Comparison of ENCODE assay signal across 9 cellular contexts in genomic region chr4:75432683-75433082, GRCh38.
A peak's percentile ranks its signal among the peaks of the same experiment; 100 is the strongest.
DNase-seq lines count a peak whose midpoint lies in the region; FAIRE-seq and TF ChIP-seq lines count a peak whose summit lies in the region.
"Had no signal": no experiment of that assay in that cellular context is flagged by ENCODE, and none has a peak within 500 bp of the region (broad histone marks: within the 10 kb centered on the region; RNA-seq: fewer than 3 reads in every experiment).

No MANE protein-coding gene starts in this region.

- no peak overlapping the region for H4K12ac ChIP-seq in trophoblast cell (ENCODE audit: low read depth, low read length)

- H3K27me3 ChIP-seq in KMS-11 (ENCODE audit: insufficient read depth, low read depth): no peaks in the 10 kb centered on the region
- H3K27me3 ChIP-seq in trophoblast cell (ENCODE audit: insufficient read depth, low read length): no peaks in the 10 kb centered on the region

- H2AFZ ChIP-seq in KMS-11 (ENCODE audit: low read depth) (no peak overlapping the region), trophoblast cell (ENCODE audit: insufficient read depth, low read length, poor library complexity) (no peak overlapping the region)

- H2AK5ac ChIP-seq in trophoblast cell (ENCODE audit: low read length): no peak overlapping the region

- H3K4me1 ChIP-seq in KMS-11 (ENCODE audit: low read depth, poor library complexity, severe bottlenecking) (peaks cover 37% of the 10 kb centered on the region), trophoblast cell (ENCODE audit: control insufficient read depth in 1 of 2, insufficient read depth in 2 of 2, low read length in 2 of 2) (no peaks in the 10 kb centered on the region)

- H4K8ac ChIP-seq in trophoblast cell (ENCODE audit: low read depth, low read length): no peak overlapping the region

- no peak overlapping the region for H3K4me3 ChIP-seq in KMS-11 (IDR thresholded peaks at IDR 0.05; ENCODE audit: insufficient read depth, low read depth, low read length)
- H3K4me3 ChIP-seq in astrocyte of the spinal cord (ENCODE audit: low read depth, low read length): no peak overlapping the region
- H3K4me3 ChIP-seq in trophoblast cell (ENCODE audit: low read depth, low read length): no peak overlapping the region

- H3K14ac ChIP-seq in trophoblast cell (ENCODE audit: low read length): no peak overlapping the region

- H3K18ac ChIP-seq in trophoblast cell (ENCODE audit: low read length): no peak overlapping the region

- no peak overlapping the region for H2BK120ac ChIP-seq in trophoblast cell (ENCODE audit: insufficient read depth, low read length, poor library complexity)

- H3K27ac ChIP-seq in KMS-11: no peak overlapping the region
- H3K27ac ChIP-seq in trophoblast cell (ENCODE audit: low read depth, low read length): no peak overlapping the region

- H3K9me3 ChIP-seq in trophoblast cell (ENCODE audit: insufficient read depth, low read depth, low read length): no peaks in the 10 kb centered on the region

- no peaks in the 10 kb centered on the region for H3K79me1 ChIP-seq in trophoblast cell (ENCODE audit: low read length)

- no peak overlapping the region for H4K91ac ChIP-seq in trophoblast cell (ENCODE audit: low read depth, low read length)

- no peak overlapping the region for H3K9ac ChIP-seq in KMS-11
- H3K9ac ChIP-seq in trophoblast cell (ENCODE audit: low read length): no peak overlapping the region

- H3K23ac ChIP-seq in trophoblast cell (ENCODE audit: low read length): no peak overlapping the region

- DNase-seq in NCI-H146 (lab: John Stamatoyannopoulos, UW) (peak; percentile 33), NCI-H146 treated with DMSO at 0.1 percent for 48 hours (lab: John Stamatoyannopoulos, UW; ENCODE audit: unreplicated experiment) (no peak), astrocyte of the spinal cord (ENCODE audit: low read depth, low spot score) (no peak), trophoblast cell (peak; percentile 3 to 46), frontal cortex (ENCODE audit: low spot score in 2 of 2) (no peak), GDM1 (lab: John Stamatoyannopoulos, UW) (no peak)
- DNase-seq in stimulated activated naive CD4-positive, alpha-beta T cell treated with Interleukin-2 at 50 U/mL for 16 hours (lab: John Stamatoyannopoulos, UW): no peak

- H3K36me3 ChIP-seq in KMS-11 (ENCODE audit: insufficient read depth) (no peaks in the 10 kb centered on the region), trophoblast cell (ENCODE audit: control insufficient read depth in 1 of 2, insufficient read depth in 2 of 2, low read length in 2 of 2) (no peaks in the 10 kb centered on the region)

- FAIRE-seq in frontal cortex (lab: Jason Lieb, UNC): no peak
- FAIRE-seq: A204.1 had no signal

- H3K79me2 ChIP-seq in KMS-11 (ENCODE audit: insufficient read depth, low read depth) (no peaks in the 10 kb centered on the region), trophoblast cell (ENCODE audit: control insufficient read depth, insufficient read depth, low read length, poor library complexity) (no peaks in the 10 kb centered on the region)

- H3K4me2 ChIP-seq in KMS-11: no peak overlapping the region
- H3K4me2 ChIP-seq in trophoblast cell (ENCODE audit: low read length): no peak overlapping the region

- no peak overlapping the region for H2BK12ac ChIP-seq in trophoblast cell (ENCODE audit: low read length)

- H4K20me1 ChIP-seq in KMS-11 (ENCODE audit: insufficient read depth): no peaks in the 10 kb centered on the region

- TF ChIP-seq CTCF in KMS-11 (conservative IDR thresholded peaks at IDR 0.05; ENCODE audit: low read depth, low read length): peak; percentile 45; the same call in 1 of the 2 replicates
- peak; percentile 33 for TF ChIP-seq CTCF in astrocyte of the spinal cord (IDR thresholded peaks at IDR 0.05; ENCODE audit: low read depth, low read length)

- no peak overlapping the region for H2BK5ac ChIP-seq in trophoblast cell (ENCODE audit: low read depth, low read length, poor library complexity)

- no peak overlapping the region for H3K4ac ChIP-seq in trophoblast cell (ENCODE audit: low read depth, low read length)

- in situ Hi-C loops in astrocyte of the spinal cord (cut with HindIII; ENCODE audit: low sequenced_read_pairs): no loop called here

Comparison
In these comparisons a context has a peak if more than half of its experiments do, and no peak if none do; other contexts are left out.
1. DNase-seq: peak in NCI-H146 (single experiment) and trophoblast cell (2 of 2); none in NCI-H146 treated with DMSO at 0.1 percent for 48 hours (single experiment), astrocyte of the spinal cord (single experiment), frontal cortex (0 of 2), stimulated activated naive CD4-positive, alpha-beta T cell treated with Interleukin-2 at 50 U/mL for 16 hours (single experiment) and GDM1 (single experiment).